In the genomic region with DNA sequence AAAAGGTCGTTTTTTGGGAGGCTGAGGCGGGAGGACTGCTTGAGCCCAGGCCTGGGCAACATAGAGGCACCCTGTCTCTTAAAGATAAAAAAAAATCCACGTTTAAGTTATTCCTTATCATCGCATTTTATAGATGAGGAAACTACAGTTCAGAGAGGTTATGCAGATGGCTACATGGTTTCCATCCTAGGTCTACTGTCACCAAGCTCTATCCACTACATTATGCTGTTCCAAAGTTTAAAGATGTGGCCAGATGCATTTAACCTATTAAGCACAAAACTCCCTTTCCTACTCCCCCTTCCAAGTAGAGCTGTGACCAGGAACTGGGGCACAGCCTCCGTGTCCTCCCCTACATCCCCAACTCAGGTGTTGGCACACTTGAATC, we compare ENCODE assay signal across 1 cellular context.
TF ChIP-seq lines count a peak whose summit lies in the region.

No MANE protein-coding gene starts in this region.

TF ChIP-seq in GM12878, 131 proteins besides CTCF, POLR2A, EP300 and RAD21:
- no peak for TF ChIP-seq MTA2 (IDR thresholded peaks at IDR 0.05; ENCODE audit: low read depth)
- no peak for TF ChIP-seq CREB1 (IDR thresholded peaks at IDR 0.05; ENCODE audit: low read depth)
- TF ChIP-seq PML (IDR thresholded peaks at IDR 0.05; ENCODE audit: low read length), result no peak
- TF ChIP-seq, protein P1, sequence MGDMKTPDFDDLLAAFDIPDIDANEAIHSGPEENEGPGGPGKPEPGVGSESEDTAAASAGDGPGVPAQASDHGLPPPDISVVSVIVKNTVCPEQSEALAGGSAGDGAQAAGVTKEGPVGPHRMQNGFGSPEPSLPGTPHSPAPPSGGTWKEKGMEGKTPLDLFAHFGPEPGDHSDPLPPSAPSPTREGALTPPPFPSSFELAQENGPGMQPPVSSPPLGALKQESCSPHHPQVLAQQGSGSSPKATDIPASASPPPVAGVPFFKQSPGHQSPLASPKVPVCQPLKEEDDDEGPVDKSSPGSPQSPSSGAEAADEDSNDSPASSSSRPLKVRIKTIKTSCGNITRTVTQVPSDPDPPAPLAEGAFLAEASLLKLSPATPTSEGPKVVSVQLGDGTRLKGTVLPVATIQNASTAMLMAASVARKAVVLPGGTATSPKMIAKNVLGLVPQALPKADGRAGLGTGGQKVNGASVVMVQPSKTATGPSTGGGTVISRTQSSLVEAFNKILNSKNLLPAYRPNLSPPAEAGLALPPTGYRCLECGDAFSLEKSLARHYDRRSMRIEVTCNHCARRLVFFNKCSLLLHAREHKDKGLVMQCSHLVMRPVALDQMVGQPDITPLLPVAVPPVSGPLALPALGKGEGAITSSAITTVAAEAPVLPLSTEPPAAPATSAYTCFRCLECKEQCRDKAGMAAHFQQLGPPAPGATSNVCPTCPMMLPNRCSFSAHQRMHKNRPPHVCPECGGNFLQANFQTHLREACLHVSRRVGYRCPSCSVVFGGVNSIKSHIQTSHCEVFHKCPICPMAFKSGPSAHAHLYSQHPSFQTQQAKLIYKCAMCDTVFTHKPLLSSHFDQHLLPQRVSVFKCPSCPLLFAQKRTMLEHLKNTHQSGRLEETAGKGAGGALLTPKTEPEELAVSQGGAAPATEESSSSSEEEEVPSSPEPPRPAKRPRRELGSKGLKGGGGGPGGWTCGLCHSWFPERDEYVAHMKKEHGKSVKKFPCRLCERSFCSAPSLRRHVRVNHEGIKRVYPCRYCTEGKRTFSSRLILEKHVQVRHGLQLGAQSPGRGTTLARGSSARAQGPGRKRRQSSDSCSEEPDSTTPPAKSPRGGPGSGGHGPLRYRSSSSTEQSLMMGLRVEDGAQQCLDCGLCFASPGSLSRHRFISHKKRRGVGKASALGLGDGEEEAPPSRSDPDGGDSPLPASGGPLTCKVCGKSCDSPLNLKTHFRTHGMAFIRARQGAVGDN (IDR thresholded peaks at IDR 0.05), result no peak
- TF ChIP-seq SREBF1 (IDR thresholded peaks at IDR 0.05; ENCODE audit: low read length), result no peak
TF ChIP-seq in GM12878: peak in this region for 0.
